1 cellular context compared by ENCODE assay signal in genomic region chr18:11181629-11182028, GRCh38. TPM values are rescaled to one million over a fixed set of nuclear protein-coding genes. Genes with fewer than 3 reads are reported as not detected.
"Had no signal": no experiment of that assay in that cellular context is flagged by ENCODE, and none has a peak within 500 bp of the region (broad histone marks: within the 10 kb centered on the region; RNA-seq: fewer than 3 reads in every experiment).

No MANE protein-coding gene starts in this region.

RNA-seq across cellular contexts. Expression of gene PIEZO2, which starts 32.3 kb away (rescaled TPM):
- total RNA-seq: foreskin keratinocyte had no signal
